In genomic region chr10:12129222-12130111, GRCh38 we compare ENCODE assay signal across 8 cellular contexts. TPM values are rescaled to one million over a fixed set of nuclear protein-coding genes. Genes with fewer than 3 reads are reported as not detected.
DNase-seq lines count a peak whose midpoint lies in the region; ATAC-seq, FAIRE-seq and TF ChIP-seq lines count a peak whose summit lies in the region.

TSS of gene SEC61A2 (plus strand) at chr10:12129677. CDS start at chr10:12129788, 111 bp downstream.

- H3K4me1 Mint-ChIP-seq in activated naive CD8-positive, alpha-beta T cell (ENCODE audit: low read depth): peaks cover 27% of the 10 kb centered on the region

- H3K27ac ChIP-seq in pancreas (peak within 1 kb of the TSS; percentile 85 to 95 (median 90)), tibial artery (peak within 1 kb of the TSS; percentile 91 to 95)

- DNase-seq in GM10248 (ENCODE audit: extremely low spot score) (peak; percentile 100), NCI-H1048 (lab: John Stamatoyannopoulos, UW) (peak; percentile 66), SKM-1 treated with dmso at 0.1 percent for 144 hours (lab: John Stamatoyannopoulos, UW; ENCODE audit: unreplicated experiment) (peak; percentile 62), Right ventricle myocardium inferior (ENCODE audit: missing footprints) (peak; percentile 98), pancreas (peak; percentile 94 to 100 (median 98)), tibial artery (peak; percentile 88 to 97)

- intact Hi-C loops in Right ventricle myocardium inferior (cut with DNase I): loop anchor here (1.0 kb wide), 1 partner anchor 86 kb away; no protein-coding TSS in a partner anchor
- intact Hi-C loops in pancreas (cut with DNase I): no loop called here
- intact Hi-C loops in tibial artery (cut with DNase I; ENCODE audit: low total_unique reads): no loop called here

- CTCF ChIA-PET in GM10248 (lab: Yijun Ruan, JAX): interaction anchor here (0.8 to 2.0 kb wide), 4 partner anchors 10 to 95 kb away, joined by 3 to 12 read pairs (median 4); no protein-coding TSS in a partner anchor

- H3K36me3 ChIP-seq in pancreas (no peaks in the 10 kb centered on the region), tibial artery (peaks cover 0 to 4% (median 4%) of the 10 kb centered on the region in 3 donors)

- peak; percentile 84 for ATAC-seq in HG02571 (IDR thresholded peaks at IDR 0.05; ENCODE audit: unreplicated experiment)
- peak; percentile 99 for ATAC-seq in Right ventricle myocardium inferior
- peak; percentile 94 to 99 (median 97) for ATAC-seq in pancreas

- no peak for TF ChIP-seq CTCF in GM10248 (IDR thresholded peaks at IDR 0.05; ENCODE audit: control extremely low read depth, extremely low read depth, low read depth, missing control alignments)
- TF ChIP-seq CTCF in pancreas (IDR thresholded peaks at IDR 0.05): no peak
- TF ChIP-seq CTCF in tibial artery (IDR thresholded peaks at IDR 0.05): no peak

- no peaks in the 10 kb centered on the region for H3K27me3 ChIP-seq in pancreas
- H3K27me3 ChIP-seq in tibial artery: no peaks in the 10 kb centered on the region

- no peak for FAIRE-seq in pancreas (lab: Jason Lieb, UNC)

- no peaks in the 10 kb centered on the region for H3K27me3 Mint-ChIP-seq in activated naive CD8-positive, alpha-beta T cell

- H3K36me3 Mint-ChIP-seq in activated naive CD8-positive, alpha-beta T cell: peaks cover 7% of the 10 kb centered on the region

- peak within 1 kb of the TSS; percentile 89 for H3K4me3 Mint-ChIP-seq in activated naive CD8-positive, alpha-beta T cell

- peak within 1 kb of the TSS; percentile 75 for H3K27ac Mint-ChIP-seq in activated naive CD8-positive, alpha-beta T cell

- POLR2A ChIA-PET in GM10248 (lab: Yijun Ruan, JAX): interaction anchor here (1.0 kb wide), 1 partner anchor 8 kb away, joined by 3 read pairs; no protein-coding TSS in a partner anchor

- H3K9me3 ChIP-seq in pancreas: no peaks in the 10 kb centered on the region
- H3K9me3 ChIP-seq in tibial artery: no peaks in the 10 kb centered on the region

- H3K9me3 Mint-ChIP-seq in activated naive CD8-positive, alpha-beta T cell (ENCODE audit: low read depth): no peaks in the 10 kb centered on the region

- 0 to 1% methylated on average over 80 to 108 of the region's 108 CpGs for WGBS in pancreas, 2 donors

- H3K4me3 ChIP-seq in pancreas (peak within 1 kb of the TSS; percentile 55 to 95 (median 88)), tibial artery (peak within 1 kb of the TSS; percentile 90 to 95)

- H3K4me1 ChIP-seq in pancreas: no peaks in the 10 kb centered on the region
- peaks cover 0 to 10% (median 8%) of the 10 kb centered on the region in 4 donors for H3K4me1 ChIP-seq in tibial artery

RNA-seq across cellular contexts. Expression of gene SEC61A2, which starts in this region (rescaled TPM):
- 10.2 TPM for total RNA-seq in Right ventricle myocardium inferior
- total RNA-seq in pancreas: 1 to 10 TPM; 1.1 to 2.8 (median 1.9) TPM
- polyA plus RNA-seq in pancreas: 1 to 10 TPM; 1.6 to 6.4 TPM

Comparison
In these comparisons a context has a peak if more than half of its experiments do, and no peak if none do; other contexts are left out.
1. Peak in every context shown above with its lines: DNase-seq, ATAC-seq, H3K4me3 ChIP-seq and H3K27ac ChIP-seq.